Comparison of ENCODE assay signal across 12 cellular contexts in genomic region chr7:74773760-74774750, GRCh38. TPM values are rescaled to one million over a fixed set of nuclear protein-coding genes. Genes with fewer than 3 reads are reported as not detected.
DNase-seq lines count a peak whose midpoint lies in the region; ATAC-seq lines count a peak whose summit lies in the region.
"Not testable (repeated sequence)": the region's sequence is repeated elsewhere in the genome, so short reads cannot be mapped to it uniquely, and the experiment has no call there.
"Had no signal": no experiment of that assay in that cellular context is flagged by ENCODE, and none has a peak within 500 bp of the region (broad histone marks: within the 10 kb centered on the region; RNA-seq: fewer than 3 reads in every experiment).

Gene NCF1 (plus strand): TSS chr7:74774011. CDS start chr7:74774032, 21 bp downstream.

- H3K27me3 Mint-ChIP-seq in T-helper 17 cell, result not testable (repeated sequence)

- not testable (repeated sequence) for H3K27ac Mint-ChIP-seq in T-helper 17 cell; stimulated activated effector memory CD8-positive, alpha-beta T cell treated with anti-CD3 and anti-CD28 coated beads, Interleukin-12 subunit alpha, Interleukin-12 subunit beta, amount 100 ng/mL, for 72 hours

- not testable (repeated sequence) for DNase-seq in T-helper 17 cell; left lobe of liver (ENCODE audit: low spot score); stimulated activated effector memory CD8-positive, alpha-beta T cell treated with anti-CD3 and anti-CD28 coated beads, Interleukin-12 subunit alpha, Interleukin-12 subunit beta, amount 100 ng/mL, for 72 hours (ENCODE audit: low spot score in 2 of 2)

- peak; percentile 81 for ATAC-seq in GM18502 (IDR thresholded peaks at IDR 0.05; ENCODE audit: poor library complexity, unreplicated experiment)
- ATAC-seq in GM19351 (IDR thresholded peaks at IDR 0.05; ENCODE audit: unreplicated experiment), result peak; percentile 84
- peak; percentile 72 for ATAC-seq in GM21619 (IDR thresholded peaks at IDR 0.05; ENCODE audit: unreplicated experiment)
- peak; percentile 77 for ATAC-seq in HG02885 (IDR thresholded peaks at IDR 0.05; ENCODE audit: poor library complexity, unreplicated experiment)
- peak; percentile 82 for ATAC-seq in HG03280 (IDR thresholded peaks at IDR 0.05; ENCODE audit: unreplicated experiment)
- ATAC-seq in T-helper 17 cell, result peak; percentile 76
- ATAC-seq in left lobe of liver, result peak; percentile 63
- ATAC-seq in stimulated activated effector memory CD8-positive, alpha-beta T cell treated with anti-CD3 and anti-CD28 coated beads, Interleukin-12 subunit alpha, Interleukin-12 subunit beta, amount 100 ng/mL, for 72 hours, result peak; percentile 31

- H3K9me3 ChIP-seq in T-helper 17 cell (ENCODE audit: control insufficient read depth, low read length, poor library complexity, severe bottlenecking), result not testable (repeated sequence)

- not testable (repeated sequence) for H3K4me3 Mint-ChIP-seq in T-helper 17 cell; stimulated activated effector memory CD8-positive, alpha-beta T cell treated with anti-CD3 and anti-CD28 coated beads, Interleukin-12 subunit alpha, Interleukin-12 subunit beta, amount 100 ng/mL, for 72 hours

- not testable (repeated sequence) for H3K9me3 Mint-ChIP-seq in stimulated activated effector memory CD8-positive, alpha-beta T cell treated with anti-CD3 and anti-CD28 coated beads, Interleukin-12 subunit alpha, Interleukin-12 subunit beta, amount 100 ng/mL, for 72 hours

- not testable (repeated sequence) for H3K4me1 Mint-ChIP-seq in T-helper 17 cell; stimulated activated effector memory CD8-positive, alpha-beta T cell treated with anti-CD3 and anti-CD28 coated beads, Interleukin-12 subunit alpha, Interleukin-12 subunit beta, amount 100 ng/mL, for 72 hours

- not testable (repeated sequence) for H3K36me3 Mint-ChIP-seq in T-helper 17 cell (ENCODE audit: low read depth); stimulated activated effector memory CD8-positive, alpha-beta T cell treated with anti-CD3 and anti-CD28 coated beads, Interleukin-12 subunit alpha, Interleukin-12 subunit beta, amount 100 ng/mL, for 72 hours

RNA-seq across cellular contexts. Expression of gene NCF1, which starts in this region (rescaled TPM):
- 10 to 100 TPM in 1 of 2 donors, 1 to 10 TPM in 1; 1.1 to 14.6 TPM for total RNA-seq in T-helper 17 cell
- total RNA-seq in left lobe of liver, result 1.0 TPM
- total RNA-seq: astrocyte, GM23248, PC-3, pulmonary artery endothelial cell had no signal

Comparison
In these comparisons a context has a peak if more than half of its experiments do, and no peak if none do; other contexts are left out.
1. ATAC-seq: peak in every context shown above with its lines; median percentile 84 in GM19351; 82 in HG03280; 81 in GM18502; 77 in HG02885; 76 in T-helper 17 cell; 72 in GM21619; 63 in left lobe of liver; 31 in stimulated activated effector memory CD8-positive, alpha-beta T cell treated with anti-CD3 and anti-CD28 coated beads, Interleukin-12 subunit alpha, Interleukin-12 subunit beta, amount 100 ng/mL, for 72 hours.